13 cellular contexts compared by ENCODE assay signal in the genomic region with DNA sequence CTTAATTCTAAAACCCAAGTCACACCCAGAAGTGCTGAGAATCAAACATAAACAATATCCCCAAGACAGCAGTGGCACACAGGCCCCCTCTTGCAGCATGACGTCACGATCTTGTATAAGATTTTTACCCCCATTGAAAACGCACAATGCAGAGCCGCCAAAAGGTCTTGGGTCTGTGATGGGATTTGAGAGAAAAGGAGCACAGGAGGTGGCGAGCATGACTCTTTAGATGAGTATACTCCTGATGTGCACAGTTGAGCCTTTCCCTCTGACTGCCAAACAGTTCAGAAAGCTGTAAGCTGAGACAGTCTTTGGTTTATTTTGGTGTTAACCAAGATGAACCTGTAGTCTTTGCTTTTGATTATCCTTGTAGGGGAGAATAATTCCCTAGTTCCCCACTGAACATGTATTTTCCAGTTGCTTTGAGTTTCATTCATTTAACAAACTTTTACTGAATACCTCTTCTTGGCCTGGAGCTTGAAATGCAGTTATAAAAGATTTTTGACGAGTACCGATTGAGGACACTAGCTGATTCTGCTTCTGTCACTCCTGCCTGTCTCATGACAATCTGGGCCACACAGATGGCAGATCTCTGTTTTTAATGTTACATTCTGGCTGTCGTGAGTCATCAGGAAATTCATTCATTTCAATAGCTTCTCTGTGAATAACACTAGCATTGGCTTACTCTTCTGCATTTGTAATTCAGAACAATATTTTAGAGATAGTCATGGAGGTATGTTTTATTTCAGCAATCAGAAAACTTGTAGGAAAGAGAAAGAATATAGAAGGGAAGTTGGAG. TPM values are rescaled to one million over a fixed set of nuclear protein-coding genes. Genes with fewer than 3 reads are reported as not detected.
DNase-seq lines count a peak whose midpoint lies in the region; ATAC-seq and TF ChIP-seq lines count a peak whose summit lies in the region.
"Had no signal": no experiment of that assay in that cellular context is flagged by ENCODE, and none has a peak within 500 bp of the region (broad histone marks: within the 10 kb centered on the region; RNA-seq: fewer than 3 reads in every experiment).

No MANE protein-coding gene starts in this region.

- H3K9me3 Mint-ChIP-seq in activated T-cell treated with anti-CD3 and anti-CD28 coated beads, Interleukin-2, amount 50 U/mL, for 72 hours, result no peaks in the 10 kb centered on the region
- H3K9me3 Mint-ChIP-seq in T-helper 1 cell treated with Interleukin-12 subunit alpha and Interleukin-12 subunit beta and Interleukin-4 antibody, amounts not matched to agents 30 μg/mL and 1 μg/mL, for 36 hours, result no peaks in the 10 kb centered on the region

- no peak overlapping the region for H3K4me3 ChIP-seq in fibroblast of pulmonary artery (replicated peaks; ENCODE audit: low read depth, low read length)
- H3K4me3 ChIP-seq: ovary, PC-9 had no signal

- H3K4me1 Mint-ChIP-seq in activated T-cell treated with anti-CD3 and anti-CD28 coated beads, Interleukin-2, amount 50 U/mL, for 72 hours (ENCODE audit: low read depth), result peaks cover 7% of the 10 kb centered on the region
- peaks cover 1% of the 10 kb centered on the region for H3K4me1 Mint-ChIP-seq in T-helper 1 cell treated with Interleukin-12 subunit alpha and Interleukin-12 subunit beta and Interleukin-4 antibody, amounts not matched to agents 30 μg/mL and 1 μg/mL, for 36 hours (ENCODE audit: low read depth)

- TF ChIP-seq CTCF in fibroblast of pulmonary artery (IDR thresholded peaks at IDR 0.05; ENCODE audit: low read length, missing control alignments), result no peak

- H3K27ac Mint-ChIP-seq in activated T-cell treated with anti-CD3 and anti-CD28 coated beads, Interleukin-2, amount 50 U/mL, for 72 hours, result peak overlapping the region; percentile 39
- H3K27ac Mint-ChIP-seq in T-helper 1 cell treated with Interleukin-12 subunit alpha and Interleukin-12 subunit beta and Interleukin-4 antibody, amounts not matched to agents 30 μg/mL and 1 μg/mL, for 36 hours, result peak overlapping the region; percentile 4

- DNase-seq in activated T-cell treated with anti-CD3 and anti-CD28 coated beads, Interleukin-2, amount 50 U/mL, for 72 hours, result peak in 1 of 2 donors; percentile 6
- no peak for DNase-seq in activated T-cell treated with anti-CD3 and anti-CD28 coated beads for 4 hours
- DNase-seq in fibroblast of pulmonary artery (ENCODE audit: low read depth), result peak; percentile 26
- peak; percentile 28 for DNase-seq in stromal cell of bone marrow (ENCODE audit: low read depth)
- no peak for DNase-seq in cardiac septum (ENCODE audit: low spot score)
- DNase-seq in mesenteric fat pad (ENCODE audit: low spot score), result no peak
- DNase-seq: DND-41; NCI-H2029; ovary; PC-9; stimulated activated CD4-positive, alpha-beta T cell treated with anti-CD3 and anti-CD28 coated beads, Interleukin-4, amount 100 ng/mL, for 4 hours had no signal

- peak overlapping the region in 1 of 2 donors; percentile 8 for H3K4me3 Mint-ChIP-seq in activated T-cell treated with anti-CD3 and anti-CD28 coated beads, Interleukin-2, amount 50 U/mL, for 72 hours
- H3K4me3 Mint-ChIP-seq in T-helper 1 cell treated with Interleukin-12 subunit alpha and Interleukin-12 subunit beta and Interleukin-4 antibody, amounts not matched to agents 30 μg/mL and 1 μg/mL, for 36 hours, result no peak overlapping the region

- peak; percentile 72 to 86 for ATAC-seq in activated T-cell treated with anti-CD3 and anti-CD28 coated beads, Interleukin-2, amount 50 U/mL, for 72 hours (replicated peaks in 1 of 2)
- no peak for ATAC-seq in HG02763 (IDR thresholded peaks at IDR 0.05; ENCODE audit: unreplicated experiment)

- H3K36me3 Mint-ChIP-seq in activated T-cell treated with anti-CD3 and anti-CD28 coated beads, Interleukin-2, amount 50 U/mL, for 72 hours (ENCODE audit: insufficient read depth in 2 of 2), result no peaks in the 10 kb centered on the region
- H3K36me3 Mint-ChIP-seq in T-helper 1 cell treated with Interleukin-12 subunit alpha and Interleukin-12 subunit beta and Interleukin-4 antibody, amounts not matched to agents 30 μg/mL and 1 μg/mL, for 36 hours (ENCODE audit: low read depth), result no peaks in the 10 kb centered on the region

- no peaks in the 10 kb centered on the region for H3K27me3 Mint-ChIP-seq in activated T-cell treated with anti-CD3 and anti-CD28 coated beads, Interleukin-2, amount 50 U/mL, for 72 hours (ENCODE audit: low read depth)
- peaks cover 12% of the 10 kb centered on the region for H3K27me3 Mint-ChIP-seq in T-helper 1 cell treated with Interleukin-12 subunit alpha and Interleukin-12 subunit beta and Interleukin-4 antibody, amounts not matched to agents 30 μg/mL and 1 μg/mL, for 36 hours (ENCODE audit: low read depth)

- intact Hi-C loops in cardiac septum (cut with DNase I), result no loop called here

RNA-seq across cellular contexts. Expression of a gene that starts 28.9 kb away (rescaled TPM):
- total RNA-seq in activated T-cell treated with anti-CD3 and anti-CD28 coated beads, Interleukin-2, amount 50 U/mL, for 72 hours, result under 1 TPM; 0.30 to 0.41 TPM
- 0.57 TPM for total RNA-seq in cardiac septum
- total RNA-seq in mesenteric fat pad, result 0.39 TPM

RNA-seq across cellular contexts. Expression of a gene that starts 50.2 kb away (rescaled TPM):
- under 1 TPM; 0.17 to 0.25 TPM for total RNA-seq in activated T-cell treated with anti-CD3 and anti-CD28 coated beads, Interleukin-2, amount 50 U/mL, for 72 hours
- total RNA-seq in cardiac septum, result 0.08 TPM
- total RNA-seq in mesenteric fat pad, result 0.26 TPM
- total RNA-seq: PC-9 had no signal

RNA-seq across cellular contexts. Expression of a gene that starts 54.5 kb away (rescaled TPM):
- 10 to 100 TPM; 58.5 to 63.9 TPM for total RNA-seq in activated T-cell treated with anti-CD3 and anti-CD28 coated beads, Interleukin-2, amount 50 U/mL, for 72 hours
- 130 TPM for total RNA-seq in cardiac septum
- total RNA-seq in mesenteric fat pad, result 48.4 TPM

Comparison
In these comparisons a context has a peak if more than half of its experiments do, and no peak if none do; other contexts are left out.
1. DNase-seq: peak in fibroblast of pulmonary artery (single experiment) and stromal cell of bone marrow (single experiment); none in activated T-cell treated with anti-CD3 and anti-CD28 coated beads for 4 hours (single experiment), cardiac septum (single experiment) and mesenteric fat pad (single experiment).